In genomic region chr4:13464543-13464942, GRCh38 we compare ENCODE assay signal across 25 cellular contexts.
"Had no signal": no experiment of that assay in that cellular context is flagged by ENCODE, and none has a peak within 500 bp of the region (broad histone marks: within the 10 kb centered on the region; RNA-seq: fewer than 3 reads in every experiment).

No MANE protein-coding gene starts in this region.

- DNase-seq: colonic mucosa; effector memory CD4-positive, alpha-beta T cell; erythroblast; esophagus squamous epithelium; foreskin melanocyte; head of caudate nucleus; kidney; natural killer cell; occipital lobe; ovary; posterior cingulate gyrus; psoas muscle; right cardiac atrium; sigmoid colon; stimulated activated CD4-positive, alpha-beta T cell treated with anti-CD3 and anti-CD28 coated beads, Interleukin-2, amount 100 ng/mL, for 24 hours; stimulated activated CD4-positive, alpha-beta T cell treated with anti-CD3 and anti-CD28 coated beads, Interleukin-4, amount 100 ng/mL, for 24 hours; stimulated activated naive CD8-positive, alpha-beta T cell treated with anti-CD3 and anti-CD28 coated beads, Interleukin-15, Interleukin-2, amounts not matched to agents 100 U/mL and 50 U/mL, for 24 hours; substantia nigra; testis; tibial artery had no signal

- H3K9me3 Mint-ChIP-seq: dendritic cell treated with granulocyte-macrophage colony-stimulating factor and Interleukin-4, amounts not matched to agents 40 ng/mL and 50 ng/mL, for 4 days; natural killer cell; type B pancreatic cell had no signal

- H3K27ac Mint-ChIP-seq: dendritic cell treated with granulocyte-macrophage colony-stimulating factor and Interleukin-4, amounts not matched to agents 40 ng/mL and 50 ng/mL, for 4 days; memory B cell; natural killer cell; stimulated activated memory B cell treated with anti-CD40 and anti-IgM and Interleukin-4, amounts not matched to agents 10 μg/mL and 1 μg/mL and 100 μg/mL, for 72 hours; type B pancreatic cell had no signal

- H3K27me3 Mint-ChIP-seq: dendritic cell treated with granulocyte-macrophage colony-stimulating factor and Interleukin-4, amounts not matched to agents 40 ng/mL and 50 ng/mL, for 4 days; memory B cell; stimulated activated memory B cell treated with anti-CD40 and anti-IgM and Interleukin-4, amounts not matched to agents 10 μg/mL and 1 μg/mL and 100 μg/mL, for 72 hours; type B pancreatic cell had no signal

- ATAC-seq: left lobe of liver; natural killer cell; psoas muscle; right cardiac atrium; stimulated activated memory B cell treated with anti-CD40 and anti-IgM and Interleukin-4, amounts not matched to agents 10 μg/mL and 1 μg/mL and 100 μg/mL, for 72 hours; stimulated activated naive CD8-positive, alpha-beta T cell treated with anti-CD3 and anti-CD28 coated beads, Interleukin-15, Interleukin-2, amounts not matched to agents 100 U/mL and 50 U/mL, for 24 hours had no signal

- H3K4me3 Mint-ChIP-seq: dendritic cell treated with granulocyte-macrophage colony-stimulating factor and Interleukin-4, amounts not matched to agents 40 ng/mL and 50 ng/mL, for 4 days; memory B cell; natural killer cell; stimulated activated memory B cell treated with anti-CD40 and anti-IgM and Interleukin-4, amounts not matched to agents 10 μg/mL and 1 μg/mL and 100 μg/mL, for 72 hours; type B pancreatic cell had no signal
